Comparison of ENCODE assay signal across 15 cellular contexts in genomic region chrX:70476166-70476933, GRCh38. TPM values are rescaled to one million over a fixed set of nuclear protein-coding genes. Genes with fewer than 3 reads are reported as not detected.
A peak's percentile ranks its signal among the peaks of the same experiment; 100 is the strongest.
DNase-seq lines count a peak whose midpoint lies in the region; ATAC-seq and TF ChIP-seq lines count a peak whose summit lies in the region.
"Had no signal": no experiment of that assay in that cellular context is flagged by ENCODE, and none has a peak within 500 bp of the region (broad histone marks: within the 10 kb centered on the region; RNA-seq: fewer than 3 reads in every experiment).

No MANE protein-coding gene starts in this region.

- DNase-seq in endodermal cell (peak; percentile 66), osteoblast (ENCODE audit: insufficient read length, low spot score, missing footprints) (no peak), midbrain (lab: John Stamatoyannopoulos, UW) (no peak), germinal center (ENCODE audit: low spot score) (no peak)
- DNase-seq: activated T-cell treated with anti-CD3 and anti-CD28 coated beads, Interleukin-2, amount 50 U/mL, for 4 hours; adrenal gland; foreskin fibroblast had no signal

- peak overlapping the region; percentile 47; the same call in 1 of the 2 replicates for H3K9ac ChIP-seq in HUES64 (ENCODE audit: low read depth, low read length)
- no peak overlapping the region for H3K9ac ChIP-seq in endodermal cell (ENCODE audit: extremely low read depth, low read length, poor library complexity, severe bottlenecking)
- H3K9ac ChIP-seq: KMS-11 had no signal

- H3K4me1 ChIP-seq in HUES64 (ENCODE audit: insufficient read depth, low read length) (peaks cover 68% of the 10 kb centered on the region), endodermal cell (ENCODE audit: control insufficient read depth, insufficient read depth, low read length) (peaks cover 14% of the 10 kb centered on the region), osteoblast (ENCODE audit: insufficient read depth, low read length) (peaks cover 39% of the 10 kb centered on the region)
- H3K4me1 ChIP-seq: adrenal gland had no signal

- H4K20me1 ChIP-seq in osteoblast (ENCODE audit: insufficient read depth, low read length), result no peaks in the 10 kb centered on the region

- peak overlapping the region; percentile 82 for H3K27ac ChIP-seq in 22Rv1
- H3K27ac ChIP-seq in HUES64 (ENCODE audit: low read depth, low read length), result peak overlapping the region; percentile 84
- no peak overlapping the region for H3K27ac ChIP-seq in endodermal cell (ENCODE audit: low read depth, low read length)
- peak overlapping the region; percentile 89 for H3K27ac ChIP-seq in osteoblast (ENCODE audit: low read depth, low read length)
- H3K27ac ChIP-seq: KMS-11 had no signal

- H3K4me2 ChIP-seq in osteoblast (ENCODE audit: insufficient read depth, low read length), result peak overlapping the region; percentile 63
- H3K4me2 ChIP-seq: KMS-11 had no signal

- peaks cover 51% of the 10 kb centered on the region for H3K4me1 Mint-ChIP-seq in endodermal cell

- no peak overlapping the region for H3K27ac Mint-ChIP-seq in endodermal cell
- H3K27ac Mint-ChIP-seq: natural killer cell treated with Interleukin-12 subunit alpha and Interleukin-12 subunit beta and Interleukin-15 and Interleukin-18, amount 100 ng/mL, for 72 hours had no signal

- ATAC-seq in GM18502 (IDR thresholded peaks at IDR 0.05; ENCODE audit: poor library complexity, unreplicated experiment), result no peak
- no peak for ATAC-seq in HG02588 (IDR thresholded peaks at IDR 0.05; ENCODE audit: unreplicated experiment)
- ATAC-seq: activated CD4-positive, CD25-positive, alpha-beta regulatory T cell treated with anti-CD3 and anti-CD28 coated beads, Interleukin-2, amount 50 U/mL, for 24 hours; activated T-cell treated with anti-CD3 and anti-CD28 coated beads, Interleukin-2, amount 50 U/mL, for 4 hours; natural killer cell treated with Interleukin-12 subunit alpha and Interleukin-12 subunit beta and Interleukin-15 and Interleukin-18, amount 100 ng/mL, for 72 hours had no signal

- peaks cover 16% of the 10 kb centered on the region for H3K36me3 Mint-ChIP-seq in endodermal cell (ENCODE audit: low read depth)
- H3K36me3 Mint-ChIP-seq: natural killer cell treated with Interleukin-12 subunit alpha and Interleukin-12 subunit beta and Interleukin-15 and Interleukin-18, amount 100 ng/mL, for 72 hours had no signal

- peaks cover 56% of the 10 kb centered on the region for H3K9me3 Mint-ChIP-seq in endodermal cell
- H3K9me3 Mint-ChIP-seq: activated T-cell treated with anti-CD3 and anti-CD28 coated beads, Interleukin-2, amount 50 U/mL, for 4 hours; natural killer cell treated with Interleukin-12 subunit alpha and Interleukin-12 subunit beta and Interleukin-15 and Interleukin-18, amount 100 ng/mL, for 72 hours had no signal

- H3K4me3 ChIP-seq in HUES64 (ENCODE audit: low read length) (peak overlapping the region; percentile 36; the same call in 1 of the 2 replicates), endodermal cell (ENCODE audit: low read length) (no peak overlapping the region), osteoblast (ENCODE audit: insufficient read depth, low read length) (no peak overlapping the region)
- H3K4me3 ChIP-seq: adrenal gland had no signal

- TF ChIP-seq CTCF in 22Rv1 (IDR thresholded peaks at IDR 0.05) (no peak), endodermal cell (conservative IDR thresholded peaks at IDR 0.05) (no peak), osteoblast (IDR thresholded peaks at IDR 0.05; ENCODE audit: extremely low read depth, low read depth, low read length) (no peak)

- H3K27me3 ChIP-seq in HUES64 (ENCODE audit: insufficient read depth, low read length), result no peaks in the 10 kb centered on the region
- H3K27me3 ChIP-seq in endodermal cell (ENCODE audit: control insufficient read depth, insufficient read depth, low read length, poor library complexity, severe bottlenecking), result no peaks in the 10 kb centered on the region
- peaks cover 4% of the 10 kb centered on the region for H3K27me3 ChIP-seq in osteoblast (ENCODE audit: insufficient read depth, low read length)
- H3K27me3 ChIP-seq: adrenal gland had no signal

- WGBS in HUES64, result 12% methylated on average over 4 of the region's 5 CpGs
- WGBS in endodermal cell (ENCODE audit: insufficient coverage in 1 of 2, insufficient read length in 1 of 2), 2 experiments, result 44% methylated on average over 4 of the region's 5 CpGs; no CpG with 5 or more reads in 1 of the 2 experiments

- no peak overlapping the region for H2AFZ ChIP-seq in osteoblast (ENCODE audit: low read length)

- H3K4me3 Mint-ChIP-seq in endodermal cell, result no peak overlapping the region
- H3K4me3 Mint-ChIP-seq: activated T-cell treated with anti-CD3 and anti-CD28 coated beads, Interleukin-2, amount 50 U/mL, for 4 hours; natural killer cell treated with Interleukin-12 subunit alpha and Interleukin-12 subunit beta and Interleukin-15 and Interleukin-18, amount 100 ng/mL, for 72 hours had no signal

- no peaks in the 10 kb centered on the region for H3K27me3 Mint-ChIP-seq in endodermal cell (ENCODE audit: insufficient read depth)
- H3K27me3 Mint-ChIP-seq: natural killer cell treated with Interleukin-12 subunit alpha and Interleukin-12 subunit beta and Interleukin-15 and Interleukin-18, amount 100 ng/mL, for 72 hours had no signal

- H3K36me3 ChIP-seq in HUES64 (ENCODE audit: insufficient read depth, low read length) (peaks cover 15% of the 10 kb centered on the region), endodermal cell (ENCODE audit: control insufficient read depth, insufficient read depth, low read length) (peaks cover 6% of the 10 kb centered on the region), osteoblast (ENCODE audit: insufficient read depth, low read length) (no peaks in the 10 kb centered on the region)
- H3K36me3 ChIP-seq: adrenal gland had no signal

- no peaks in the 10 kb centered on the region for H3K79me2 ChIP-seq in osteoblast (ENCODE audit: insufficient read depth, low read length)

- H3K9me3 ChIP-seq in HUES64 (ENCODE audit: insufficient read depth, low read depth, low read length) (no peaks in the 10 kb centered on the region), endodermal cell (ENCODE audit: control insufficient read depth, low read length) (no peaks in the 10 kb centered on the region), osteoblast (ENCODE audit: low read depth, low read length) (no peaks in the 10 kb centered on the region)
- H3K9me3 ChIP-seq: adrenal gland had no signal

RNA-seq across cellular contexts. Expression of gene DLG3, which starts 31.7 kb away (rescaled TPM):
- polyA plus RNA-seq in HUES64 (2013, experiment 1 of 2), result 26.2 TPM
- 28.5 TPM for polyA plus RNA-seq in HUES64 (2013, experiment 2 of 2)
- total RNA-seq in endodermal cell (10 to 100 TPM; 53.9 to 59.4 TPM), osteoblast (7.7 and 8.0 TPM in 2 replicates)
- 33.7 TPM for polyA plus RNA-seq in endodermal cell (2013, experiment 1 of 2)
- 31.8 TPM for polyA plus RNA-seq in endodermal cell (2013, experiment 2 of 2)

RNA-seq across cellular contexts. Expression of gene GDPD2, which starts 53.2 kb away (rescaled TPM):
- 19.9 TPM for polyA plus RNA-seq in HUES64 (2013, experiment 1 of 2)
- 14.1 TPM for polyA plus RNA-seq in HUES64 (2013, experiment 2 of 2)
- total RNA-seq in endodermal cell (1 to 10 TPM in 1 of 2 donors, under 1 TPM in 1; 0.55 to 1.5 TPM), osteoblast (not detected in 2 replicates)
- 14.0 TPM for polyA plus RNA-seq in endodermal cell (2013, experiment 1 of 2)
- polyA plus RNA-seq in endodermal cell (2013, experiment 2 of 2), result 10.5 TPM
- total RNA-seq: activated T-cell treated with anti-CD3 and anti-CD28 coated beads, Interleukin-2, amount 50 U/mL, for 4 hours; adrenal gland; dermis microvascular lymphatic vessel endothelial cell had no signal
